26 cellular contexts compared by ENCODE assay signal in the genomic region with DNA sequence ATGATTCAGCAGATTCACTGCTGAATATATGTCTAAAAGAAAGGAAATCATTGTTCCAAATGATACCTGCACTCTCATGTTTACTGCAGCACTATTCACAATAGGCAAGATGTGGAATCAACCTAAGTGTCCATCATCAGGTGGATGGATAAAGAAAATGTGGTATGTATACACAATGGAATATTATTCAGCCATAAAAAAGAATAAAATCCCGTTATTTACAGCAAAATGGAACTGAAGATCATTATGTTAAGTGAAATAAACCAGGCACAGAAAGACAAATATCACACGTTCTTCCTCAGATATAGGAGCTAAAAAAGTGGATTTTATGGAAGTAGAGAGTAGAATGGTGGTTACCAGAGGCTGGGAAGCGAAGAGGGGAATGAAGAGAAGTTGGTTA.
"Had no signal": no experiment of that assay in that cellular context is flagged by ENCODE, and none has a peak within 500 bp of the region (broad histone marks: within the 10 kb centered on the region; RNA-seq: fewer than 3 reads in every experiment).

No MANE protein-coding gene starts in this region.

- FAIRE-seq: colon, endometrium, frontal cortex had no signal

- DNase-seq: activated CD4-positive, alpha-beta memory T cell treated with anti-CD3 and anti-CD28 coated beads, Interleukin-2, amount 10 ng/mL, durations not matched to agents 7 days and 5 days; activated CD4-positive, alpha-beta T cell treated with anti-CD3 and anti-CD28 coated beads for 4 hours; activated CD4-positive, CD25-positive, alpha-beta regulatory T cell; activated CD8-positive, alpha-beta memory T cell treated with anti-CD3 and anti-CD28 coated beads, Interleukin-2, amount 50 U/mL, for 48 hours; activated gamma-delta T cell treated with Interleukin-2 at 50 U/mL for 16 hours; activated T-cell treated with anti-CD3 and anti-CD28 coated beads, Interleukin-2, amount 50 U/mL, for 24 hours; effector CD8-positive, alpha-beta T cell; esophagus squamous epithelium; left lung; lower lobe of right lung; mesendoderm; stimulated activated CD4-positive, alpha-beta T cell treated with anti-CD3 and anti-CD28 coated beads, Interleukin-1b, Interleukin-23, amount 100 ng/mL, for 48 hours; stimulated activated CD4-positive, alpha-beta T cell treated with anti-CD3 and anti-CD28 coated beads, Interleukin-4, amount 100 ng/mL, for 4 hours; stimulated activated CD8-positive, alpha-beta memory T cell treated with anti-CD3 and anti-CD28 coated beads, Interleukin-4, amount 100 ng/mL, for 48 hours; stimulated activated naive CD4-positive, alpha-beta T cell; testis; transverse colon had no signal

- ATAC-seq: activated naive CD4-positive, alpha-beta T cell treated with anti-CD3 and anti-CD28 coated beads, Interleukin-2, amount 50 U/mL, for 72 hours; left lung; lower lobe of right lung; natural killer cell treated with Interleukin-12 subunit alpha and Interleukin-12 subunit beta and Interleukin-15 and Interleukin-18, amount 100 ng/mL, for 72 hours had no signal

- H3K9me3 ChIP-seq: esophagus squamous epithelium, left lung, lower lobe of right lung, right atrium auricular region, testis, transverse colon had no signal

- H3K4me2 ChIP-seq: smooth muscle cell had no signal

- H3K27ac Mint-ChIP-seq: activated CD4-positive, alpha-beta memory T cell treated with anti-CD3 and anti-CD28 coated beads, Interleukin-2, amount 10 ng/mL, durations not matched to agents 7 days and 5 days; activated naive CD4-positive, alpha-beta T cell treated with anti-CD3 and anti-CD28 coated beads, Interleukin-2, amount 50 U/mL, for 72 hours; natural killer cell treated with Interleukin-12 subunit alpha and Interleukin-12 subunit beta and Interleukin-15 and Interleukin-18, amount 100 ng/mL, for 72 hours had no signal

- H3K4me3 Mint-ChIP-seq: activated CD4-positive, alpha-beta memory T cell treated with anti-CD3 and anti-CD28 coated beads, Interleukin-2, amount 10 ng/mL, durations not matched to agents 7 days and 5 days; activated T-cell treated with anti-CD3 and anti-CD28 coated beads, Interleukin-2, amount 50 U/mL, for 24 hours; natural killer cell treated with Interleukin-12 subunit alpha and Interleukin-12 subunit beta and Interleukin-15 and Interleukin-18, amount 100 ng/mL, for 72 hours had no signal

- H3K4me1 ChIP-seq: breast epithelium had no signal

- H3K27me3 Mint-ChIP-seq: activated CD4-positive, alpha-beta memory T cell treated with anti-CD3 and anti-CD28 coated beads, Interleukin-2, amount 10 ng/mL, durations not matched to agents 7 days and 5 days; activated T-cell treated with anti-CD3 and anti-CD28 coated beads, Interleukin-2, amount 50 U/mL, for 24 hours; natural killer cell treated with Interleukin-12 subunit alpha and Interleukin-12 subunit beta and Interleukin-15 and Interleukin-18, amount 100 ng/mL, for 72 hours had no signal

- H3K4me3 ChIP-seq: breast epithelium, esophagus squamous epithelium, left lung, lower lobe of right lung, right atrium auricular region, smooth muscle cell, testis, transverse colon had no signal

- H3K27ac ChIP-seq: breast epithelium, epithelial cell of prostate, esophagus squamous epithelium, left lung, lower lobe of right lung, right atrium auricular region, testis, transverse colon had no signal

- H3K36me3 ChIP-seq: breast epithelium, esophagus squamous epithelium, lower lobe of right lung, right atrium auricular region, transverse colon had no signal

- H3K27me3 ChIP-seq: breast epithelium, esophagus squamous epithelium, left lung, right atrium auricular region, testis, transverse colon had no signal
